14 cellular contexts compared by ENCODE assay signal in genomic region chr9:127946728-127947127, GRCh38. TPM values are rescaled to one million over a fixed set of nuclear protein-coding genes. Genes with fewer than 3 reads are reported as not detected.
DNase-seq lines count a peak whose midpoint lies in the region; ATAC-seq and TF ChIP-seq lines count a peak whose summit lies in the region.
"Had no signal": no experiment of that assay in that cellular context is flagged by ENCODE, and none has a peak within 500 bp of the region (broad histone marks: within the 10 kb centered on the region; RNA-seq: fewer than 3 reads in every experiment).

No MANE protein-coding gene starts in this region.

- H3K4me3 Mint-ChIP-seq in CD4-positive, alpha-beta T cell = no peak overlapping the region
- H3K4me3 Mint-ChIP-seq: natural killer cell had no signal

- BruUV-seq in OCI-LY7 (replicated peaks; lab: Mats Ljungman, UMichigan) = no TSS peak

- H3K27me3 ChIP-seq in CD4-positive, alpha-beta T cell (ENCODE audit: control insufficient read depth, insufficient read depth, low read length) = no peaks in the 10 kb centered on the region
- H3K27me3 ChIP-seq in right atrium auricular region = no peaks in the 10 kb centered on the region
- H3K27me3 ChIP-seq: left lung had no signal

- POLR2A ChIA-PET in CD4-positive, alpha-beta T cell (lab: Charles Lee) = interaction anchor here (0.5 kb wide), 1 partner anchor 62 kb away, joined by 3 read pairs; no protein-coding TSS in a partner anchor
- POLR2A ChIA-PET in OCI-LY7 (lab: Charles Lee) = interaction anchor here (0.5 to 1.2 kb wide), 2 partner anchors 37 to 348 kb away, joined by 3 to 4 read pairs; no protein-coding TSS in a partner anchor

- peak overlapping the region; percentile 57 for H3K27ac ChIP-seq in CD4-positive, alpha-beta T cell (ENCODE audit: low read depth, low read length)
- H3K27ac ChIP-seq in OCI-LY7 (ENCODE audit: low read depth, low read length, poor library complexity, severe bottlenecking) = peak overlapping the region; percentile 27
- H3K27ac ChIP-seq in right atrium auricular region = peak overlapping the region; percentile 41 to 81
- H3K27ac ChIP-seq: GM23248, left lung had no signal

- ATAC-seq in CD4-positive, alpha-beta T cell (ENCODE audit: poor library complexity) = no peak
- ATAC-seq in GM21737 (IDR thresholded peaks at IDR 0.05; ENCODE audit: unreplicated experiment) = no peak
- ATAC-seq: left lung, natural killer cell had no signal

- H3K27me3 Mint-ChIP-seq in CD4-positive, alpha-beta T cell = no peaks in the 10 kb centered on the region
- H3K27me3 Mint-ChIP-seq: CD8-positive, alpha-beta memory T cell had no signal

- H3K9me3 ChIP-seq in CD4-positive, alpha-beta T cell (ENCODE audit: control insufficient read depth, low read length) = no peaks in the 10 kb centered on the region
- H3K9me3 ChIP-seq in OCI-LY7 (ENCODE audit: low read length) (no peaks in the 10 kb centered on the region), right atrium auricular region (no peaks in the 10 kb centered on the region)
- H3K9me3 ChIP-seq: left lung had no signal

- H3K9me3 Mint-ChIP-seq in CD4-positive, alpha-beta T cell = no peaks in the 10 kb centered on the region
- H3K9me3 Mint-ChIP-seq: CD8-positive, alpha-beta memory T cell; natural killer cell had no signal

- H3K36me3 ChIP-seq in OCI-LY7 (ENCODE audit: insufficient read depth, low read length) = peaks cover 86% of the 10 kb centered on the region
- H3K36me3 ChIP-seq in right atrium auricular region = peaks cover 20% of the 10 kb centered on the region

- peaks cover 92% of the 10 kb centered on the region for H3K36me3 Mint-ChIP-seq in CD4-positive, alpha-beta T cell (ENCODE audit: low read depth)
- H3K36me3 Mint-ChIP-seq: natural killer cell had no signal

- no peak overlapping the region for H2AFZ ChIP-seq in OCI-LY7 (ENCODE audit: low read length)
- H2AFZ ChIP-seq: GM23248 had no signal

- peaks cover 69% of the 10 kb centered on the region for H3K4me1 Mint-ChIP-seq in CD4-positive, alpha-beta T cell (ENCODE audit: low read depth)

- H3K4me3 ChIP-seq in OCI-LY7 (ENCODE audit: low read depth, low read length, poor library complexity, severe bottlenecking) = no peak overlapping the region
- no peak overlapping the region for H3K4me3 ChIP-seq in right atrium auricular region
- H3K4me3 ChIP-seq: GM23248, left lung had no signal

- no peaks in the 10 kb centered on the region for H3K9me2 ChIP-seq in OCI-LY7 (ENCODE audit: insufficient read depth, low read length)

- H3K4me2 ChIP-seq in OCI-LY7 (ENCODE audit: low read length) = no peak overlapping the region

- no peak for TF ChIP-seq CTCF in CD4-positive, alpha-beta T cell (IDR thresholded peaks at IDR 0.05)
- TF ChIP-seq CTCF in OCI-LY7 (conservative IDR thresholded peaks at IDR 0.05; ENCODE audit: low read length) (no peak), right atrium auricular region (IDR thresholded peaks at IDR 0.05) (no peak)

- intact Hi-C loops in CD4-positive, alpha-beta T cell (cut with DNase I, micrococcal nuclease) = no loop called here
- intact Hi-C loops in OCI-LY7 (cut with micrococcal nuclease; ENCODE audit: unreplicated experiment) = no loop called here

- H4K20me1 ChIP-seq in OCI-LY7 (ENCODE audit: insufficient read depth, low read length) = no peaks in the 10 kb centered on the region

- CTCF ChIA-PET in CD4-positive, alpha-beta T cell (lab: Charles Lee) = interaction anchor here (1.7 kb wide), 1 partner anchor 88 kb away, joined by 4 read pairs; no protein-coding TSS in a partner anchor
- CTCF ChIA-PET in OCI-LY7 (lab: Charles Lee; ENCODE audit: unreplicated experiment) = no interaction called here

- H3K27ac Mint-ChIP-seq in CD4-positive, alpha-beta T cell = peak overlapping the region; percentile 97
- H3K27ac Mint-ChIP-seq: natural killer cell had no signal

- H3K4me1 ChIP-seq in OCI-LY7 (ENCODE audit: insufficient read depth, low read length, poor library complexity, severe bottlenecking) (peaks cover 23% of the 10 kb centered on the region), right atrium auricular region (peaks cover 0 to 51% of the 10 kb centered on the region in 2 donors)

- DNase-seq in CD4-positive, alpha-beta T cell = no peak
- DNase-seq in OCI-LY7 (ENCODE audit: low spot score) (no peak), right atrium auricular region (ENCODE audit: low spot score) (no peak), NCI-H2081 treated with DMSO at 0.1 percent for 48 hours (lab: John Stamatoyannopoulos, UW) (no peak)
- DNase-seq: activated naive CD4-positive, alpha-beta T cell treated with Interleukin-2 at 50 U/mL for 16 hours; CD8-positive, alpha-beta memory T cell; GM23248; hippocampal formation; KG1; natural killer cell; NCI-H1694; NCI-H69 had no signal

- H3K79me2 ChIP-seq in OCI-LY7 (ENCODE audit: insufficient read depth, low read depth, low read length) = peaks cover 8% of the 10 kb centered on the region; the same call in 1 of the 2 replicates

RNA-seq across cellular contexts. Expression of gene DPM2, which starts 9.1 kb away (rescaled TPM):
- 10 to 100 TPM; 41.7 to 47.6 TPM for total RNA-seq in CD4-positive, alpha-beta T cell
- total RNA-seq in OCI-LY7 (2014; rRNA removed; shearing (Covaris generic)) = 31.6 and 49.7 TPM in 2 replicates
- 47.7 and 50.7 TPM in 2 replicates for total RNA-seq in OCI-LY7 (2022)
- 10 to 100 TPM in 1 of 2 donors, 1 to 10 TPM in 1; 4.7 to 11.4 TPM for total RNA-seq in right atrium auricular region

RNA-seq across cellular contexts. Expression of gene PIP5KL1, which starts 16.2 kb away (rescaled TPM):
- 1 to 10 TPM; 2.9 to 3.3 TPM for total RNA-seq in CD4-positive, alpha-beta T cell
- total RNA-seq in OCI-LY7 (2014; rRNA removed; shearing (Covaris generic)) = 0.59 and 0.95 TPM in 2 replicates
- 4.4 and 4.6 TPM in 2 replicates for total RNA-seq in OCI-LY7 (2022)
- under 1 TPM in 1 of 2 donors, not detected in 1; 0.20 TPM for total RNA-seq in right atrium auricular region

RNA-seq across cellular contexts. Expression of gene ST6GALNAC4, which starts 29.9 kb away (rescaled TPM):
- total RNA-seq in CD4-positive, alpha-beta T cell = 10 to 100 TPM; 28.7 to 30.2 TPM
- 112 and 180 TPM in 2 replicates for total RNA-seq in OCI-LY7 (2014; rRNA removed; shearing (Covaris generic))
- 118 and 125 TPM in 2 replicates for total RNA-seq in OCI-LY7 (2022)
- total RNA-seq in right atrium auricular region = 10 to 100 TPM; 31.7 to 59.0 TPM

RNA-seq across cellular contexts. Expression of gene EEIG1, which starts 34.1 kb away (rescaled TPM):
- 100 to 1,000 TPM; 440 to 463 TPM for total RNA-seq in CD4-positive, alpha-beta T cell
- 25.8 and 34.7 TPM in 2 replicates for total RNA-seq in OCI-LY7 (2014; rRNA removed; shearing (Covaris generic))
- total RNA-seq in OCI-LY7 (2022) (60.1 and 69.1 TPM in 2 replicates), right atrium auricular region (10 to 100 TPM in 1 of 2 donors, 1 to 10 TPM in 1; 8.3 to 11.6 TPM)

RNA-seq across cellular contexts. Expression of gene ST6GALNAC6, which starts 47.3 kb away (rescaled TPM):
- 10 to 100 TPM; 93.1 to 97.5 TPM for total RNA-seq in CD4-positive, alpha-beta T cell
- total RNA-seq in OCI-LY7 (2014; rRNA removed; shearing (Covaris generic)) = 38.8 and 43.7 TPM in 2 replicates
- total RNA-seq in OCI-LY7 (2022) = 51.3 and 52.7 TPM in 2 replicates
- 100 to 1,000 TPM in 1 of 2 donors, 10 to 100 TPM in 1; 68.2 to 106 TPM for total RNA-seq in right atrium auricular region
